ENCODE assay signal across 15 cellular contexts in the genomic region with DNA sequence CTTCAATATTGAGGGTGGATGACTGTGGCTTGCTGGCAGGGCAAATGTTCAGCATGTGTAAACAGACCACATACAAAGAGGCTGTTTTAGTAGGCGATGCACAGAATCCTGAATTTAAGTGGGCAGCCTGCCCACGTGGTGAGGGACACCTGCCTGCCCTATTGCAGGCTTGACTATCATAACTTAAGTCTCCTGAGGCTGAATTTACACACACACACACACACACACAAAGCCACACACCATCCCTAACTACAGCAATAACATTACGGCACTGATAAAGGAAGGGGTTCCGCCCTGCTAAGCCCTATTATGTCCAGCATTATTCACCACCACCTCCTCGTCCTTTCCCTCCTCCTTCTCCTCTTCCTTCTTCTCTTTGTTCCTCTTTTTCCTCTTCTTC. TPM values are rescaled to one million over a fixed set of nuclear protein-coding genes. Genes with fewer than 3 reads are reported as not detected.
DNase-seq lines count a peak whose midpoint lies in the region.
"Had no signal": no experiment of that assay in that cellular context is flagged by ENCODE, and none has a peak within 500 bp of the region (broad histone marks: within the 10 kb centered on the region; RNA-seq: fewer than 3 reads in every experiment).

No MANE protein-coding gene starts in this region.

- H3K36me3 ChIP-seq in mesenchymal stem cell (ENCODE audit: control insufficient read depth in 1 of 2, insufficient read depth in 2 of 2, low read depth in 1 of 2, low read length in 2 of 2), result no peaks in the 10 kb centered on the region
- H3K36me3 ChIP-seq: SJCRH30 had no signal

- no peak overlapping the region for H3K27ac ChIP-seq in mesenchymal stem cell (ENCODE audit: low read length, poor library complexity, severe bottlenecking)
- H3K27ac ChIP-seq: A549, SJCRH30 had no signal

- H3K4me3 ChIP-seq in mesenchymal stem cell (ENCODE audit: insufficient read depth in 1 of 2, low read depth in 1 of 2, low read length in 2 of 2), result no peak overlapping the region
- H3K4me3 ChIP-seq: A549, K562, SJCRH30 had no signal

- H3K4me1 ChIP-seq in mesenchymal stem cell (ENCODE audit: control insufficient read depth, insufficient read depth, low read depth, low read length), result no peaks in the 10 kb centered on the region
- H3K4me1 ChIP-seq: A549, SJCRH30 had no signal

- H3K9ac ChIP-seq in mesenchymal stem cell (ENCODE audit: low read length), result no peak overlapping the region

- DNase-seq in NCI-H2081 (lab: John Stamatoyannopoulos, UW) (peak; percentile 38 to 65), NCI-H2081 treated with DMSO at 0.1 percent for 48 hours (lab: John Stamatoyannopoulos, UW) (no peak), DMS79 (lab: John Stamatoyannopoulos, UW) (peak; percentile 33), NCI-H187 (lab: John Stamatoyannopoulos, UW) (peak; percentile 71 to 83), SHP77 treated with DMSO at 0.1 percent for 48 hours (lab: John Stamatoyannopoulos, UW) (peak; percentile 52), mesenchymal stem cell (no peak), inferior parietal cortex (ENCODE audit: extremely low spot score) (no peak)
- DNase-seq in activated CD4-positive, alpha-beta T cell treated with anti-CD3 and anti-CD28 coated beads for 48 hours, result no peak
- DNase-seq: Calu3, EL, NCI-H226, SJCRH30, SW 1271 had no signal

- no peak overlapping the region for H2BK120ac ChIP-seq in mesenchymal stem cell (ENCODE audit: low read depth, low read length)

- no peaks in the 10 kb centered on the region for H3K79me1 ChIP-seq in mesenchymal stem cell (replicated peaks; ENCODE audit: low read length, poor library complexity, severe bottlenecking)

- no peak overlapping the region for H2BK15ac ChIP-seq in mesenchymal stem cell (ENCODE audit: low read depth, poor library complexity, severe bottlenecking)

- no peaks in the 10 kb centered on the region for H3K9me3 ChIP-seq in mesenchymal stem cell (ENCODE audit: control insufficient read depth, low read length)
- H3K9me3 ChIP-seq: A549, SJCRH30 had no signal

- no peak overlapping the region for H3K23ac ChIP-seq in mesenchymal stem cell (ENCODE audit: low read length in 2 of 2)

- no peak overlapping the region for H3K18ac ChIP-seq in mesenchymal stem cell (ENCODE audit: low read depth in 1 of 2, low read length in 2 of 2)

- no peak overlapping the region for H4K8ac ChIP-seq in mesenchymal stem cell (ENCODE audit: low read length)

- H2AFZ ChIP-seq in mesenchymal stem cell (ENCODE audit: low read depth, low read length), result no peak overlapping the region

- H3K27me3 ChIP-seq in mesenchymal stem cell (ENCODE audit: control insufficient read depth in 1 of 2, insufficient read depth in 1 of 2, low read length in 2 of 2), result peaks cover 75 to 81% of the 10 kb centered on the region in 2 experiments
- H3K27me3 ChIP-seq: SJCRH30 had no signal

- H3K14ac ChIP-seq in mesenchymal stem cell (ENCODE audit: low read length in 2 of 2), result no peak overlapping the region

- H2AK5ac ChIP-seq in mesenchymal stem cell (ENCODE audit: low read length, severe bottlenecking), result no peak overlapping the region

- no peak overlapping the region for H4K91ac ChIP-seq in mesenchymal stem cell (ENCODE audit: low read length)

- H3K4me2 ChIP-seq in mesenchymal stem cell (ENCODE audit: low read length, poor library complexity, severe bottlenecking), result no peak overlapping the region
- H3K4me2 ChIP-seq: A549 had no signal

- H2BK12ac ChIP-seq in mesenchymal stem cell (ENCODE audit: low read length in 2 of 2), result no peak overlapping the region

- no peak overlapping the region for H2BK5ac ChIP-seq in mesenchymal stem cell (ENCODE audit: low read depth, low read length, poor library complexity, severe bottlenecking)

- no peak overlapping the region for H3K4ac ChIP-seq in mesenchymal stem cell (ENCODE audit: low read depth in 1 of 2, low read length in 2 of 2)

- 67% methylated on average over 5 of the region's 5 CpGs for WGBS in mesenchymal stem cell

RNA-seq across cellular contexts. Expression of gene SYT2, which starts 15.9 kb away (rescaled TPM):
- polyA plus RNA-seq in mesenchymal stem cell (2013, experiment 1 of 2), result under 0.01 TPM
- polyA plus RNA-seq in mesenchymal stem cell (2013, experiment 2 of 2), result not detected
- polyA plus RNA-seq: K562 had no signal

Comparison
In these comparisons a context has a peak if more than half of its experiments do, and no peak if none do; other contexts are left out.
1. DNase-seq: peak in NCI-H2081 (2 of 2), DMS79 (single experiment), NCI-H187 (2 of 2) and SHP77 treated with DMSO at 0.1 percent for 48 hours (single experiment); none in NCI-H2081 treated with DMSO at 0.1 percent for 48 hours (single experiment), mesenchymal stem cell (single experiment), inferior parietal cortex (single experiment) and activated CD4-positive, alpha-beta T cell treated with anti-CD3 and anti-CD28 coated beads for 48 hours (single experiment).